Comparison of ENCODE assay signal across 18 cellular contexts in the genomic region with DNA sequence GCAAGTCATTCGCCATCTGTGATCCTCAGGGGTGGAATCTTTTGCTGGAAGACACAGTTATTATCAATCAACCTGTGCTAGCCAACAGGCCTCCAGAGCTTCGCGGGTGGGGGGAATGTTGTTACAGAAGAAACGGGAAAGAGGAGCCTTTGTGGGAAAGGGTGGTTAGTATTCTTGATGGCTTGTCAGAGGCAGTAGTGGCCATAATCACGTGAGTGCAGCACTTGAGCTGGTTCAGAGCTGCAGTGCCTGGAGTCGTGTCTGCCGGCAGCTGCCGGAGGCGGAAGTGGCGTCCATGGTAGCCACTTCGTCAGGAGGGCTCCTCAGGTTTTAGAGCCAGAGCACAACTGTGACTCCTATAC.
DNase-seq lines count a peak whose midpoint lies in the region; ATAC-seq, FAIRE-seq and TF ChIP-seq lines count a peak whose summit lies in the region.
"Had no signal": no experiment of that assay in that cellular context is flagged by ENCODE, and none has a peak within 500 bp of the region (broad histone marks: within the 10 kb centered on the region; RNA-seq: fewer than 3 reads in every experiment).

No MANE protein-coding gene starts in this region.

- ATAC-seq in HepG2 (peak; percentile 53), right lobe of liver (no peak)
- ATAC-seq: CD8-positive, alpha-beta T cell; foreskin keratinocyte; stimulated activated naive CD8-positive, alpha-beta T cell treated with anti-CD3 and anti-CD28 coated beads, Interleukin-15, amount 100 ng/mL, for 72 hours had no signal

- H3K27ac ChIP-seq in HepG2 (ENCODE audit: extremely low read length, insufficient read depth, low read length) (no peak overlapping the region), right lobe of liver (no peak overlapping the region), dorsolateral prefrontal cortex (peak overlapping the region in 17 of 59 donors; percentile 2 to 63 (median 26)), parathyroid adenoma (peak overlapping the region; percentile 95), OCI-LY7 (ENCODE audit: low read depth, low read length, poor library complexity, severe bottlenecking) (no peak overlapping the region)
- H3K27ac ChIP-seq: foreskin keratinocyte, ovary had no signal

- DNase-seq in HepG2 (ENCODE audit: low spot score) (no peak), right lobe of liver (no peak), dorsolateral prefrontal cortex (peak in 7 of 10 donors; percentile 4 to 55 (median 34)), OCI-LY7 (ENCODE audit: low spot score) (no peak), SHP77 treated with DMSO at 0.1 percent for 48 hours (lab: John Stamatoyannopoulos, UW) (no peak), GM10248 (ENCODE audit: extremely low spot score) (no peak)
- no peak for DNase-seq in activated T-helper 1 cell treated with anti-CD3 and anti-CD28 coated beads, Interleukin-12 subunit alpha, Interleukin-12 subunit beta, Interleukin-2, Interleukin-4 antibody, amounts not matched to agents 30 ng/mL and 10 ng/mL and 1 ng/mL, durations not matched to agents 14 hours and 24 hours and 36 hours (ENCODE audit: low spot score)
- DNase-seq: activated T-cell treated with anti-CD3 and anti-CD28 coated beads, Interleukin-2, amount 50 U/mL, for 1 hour; CD8-positive, alpha-beta T cell; EL; foreskin keratinocyte; NCI-H1092 treated with DMSO at 0.1 percent for 48 hours; NCI-H524 treated with DMSO at 0.1 percent for 48 hours; ovary; stimulated activated naive CD8-positive, alpha-beta T cell treated with anti-CD3 and anti-CD28 coated beads, Interleukin-15, amount 100 ng/mL, for 72 hours had no signal

- no peak for TF ChIP-seq CTCF in HepG2 (CRISPR knock-in tag; IDR thresholded peaks at IDR 0.05)
- TF ChIP-seq CTCF in right lobe of liver (IDR thresholded peaks at IDR 0.05), result no peak
- TF ChIP-seq CTCF in dorsolateral prefrontal cortex (IDR thresholded peaks at IDR 0.05 in 54 of 56, conservative IDR thresholded peaks at IDR 0.05 in 2 of 56; ENCODE audit: low read depth in 1 of 56, partially characterized antibody in 56 of 56), result no peak
- TF ChIP-seq CTCF in parathyroid adenoma (IDR thresholded peaks at IDR 0.05), result no peak
- TF ChIP-seq CTCF in OCI-LY7 (conservative IDR thresholded peaks at IDR 0.05; ENCODE audit: low read length), result no peak
- TF ChIP-seq CTCF in GM10248 (IDR thresholded peaks at IDR 0.05; ENCODE audit: control extremely low read depth, extremely low read depth, low read depth, missing control alignments), result no peak

- POLR2A ChIA-PET in HepG2 (lab: Yijun Ruan, JAX) (no interaction called here), OCI-LY7 (lab: Charles Lee) (no interaction called here), GM10248 (lab: Yijun Ruan, JAX) (no interaction called here)

- no peak overlapping the region for H3K4me3 Mint-ChIP-seq in activated T-helper 1 cell treated with anti-CD3 and anti-CD28 coated beads, Interleukin-12 subunit alpha, Interleukin-12 subunit beta, Interleukin-2, Interleukin-4 antibody, amounts not matched to agents 30 ng/mL and 10 ng/mL and 1 ng/mL, durations not matched to agents 14 hours and 24 hours and 36 hours
- H3K4me3 Mint-ChIP-seq: activated naive CD8-positive, alpha-beta T cell; CD8-positive, alpha-beta T cell; stimulated activated naive CD8-positive, alpha-beta T cell treated with anti-CD3 and anti-CD28 coated beads, Interleukin-15, amount 100 ng/mL, for 72 hours had no signal

- H2AFZ ChIP-seq in HepG2 (ENCODE audit: low read length), result no peak overlapping the region
- H2AFZ ChIP-seq in parathyroid adenoma, result peak overlapping the region; percentile 86
- H2AFZ ChIP-seq in OCI-LY7 (ENCODE audit: low read length), result no peak overlapping the region

- H3K36me3 ChIP-seq in HepG2 (replicated peaks in 1 of 2; ENCODE audit: control insufficient read depth in 1 of 2, insufficient read depth in 2 of 2, low read length in 2 of 2) (no peaks in the 10 kb centered on the region), right lobe of liver (no peaks in the 10 kb centered on the region), parathyroid adenoma (ENCODE audit: control insufficient read depth, insufficient read depth, low read length) (no peaks in the 10 kb centered on the region), OCI-LY7 (ENCODE audit: insufficient read depth, low read length) (no peaks in the 10 kb centered on the region)
- H3K36me3 ChIP-seq: ovary had no signal

- in situ Hi-C loops in HepG2 (cut with HindIII; ENCODE audit: extremely low pct_ligation_motif_present, low pct_unique_long_range_greater_than_20kb), result no loop called here

- no peaks in the 10 kb centered on the region for H3K9me2 ChIP-seq in OCI-LY7 (ENCODE audit: insufficient read depth, low read length)

- BruUV-seq in HepG2 (replicated peaks; lab: Mats Ljungman, UMichigan) (no TSS peak), OCI-LY7 (replicated peaks; lab: Mats Ljungman, UMichigan) (no TSS peak)

- CTCF ChIA-PET in HepG2 (lab: Yijun Ruan, JAX; ENCODE audit: low intra/inter-chr PET ratio, low total read pairs) (no interaction called here), OCI-LY7 (lab: Charles Lee; ENCODE audit: unreplicated experiment) (no interaction called here), GM10248 (lab: Yijun Ruan, JAX) (no interaction called here)

- no peak for TF ChIP-seq RAD21 in HepG2 (CRISPR knock-in tag; IDR thresholded peaks at IDR 0.05)

- H3K9ac ChIP-seq in HepG2 (ENCODE audit: insufficient read depth, low read depth, low read length), result no peak overlapping the region
- H3K9ac ChIP-seq in parathyroid adenoma, result no peak overlapping the region

- H3K27me3 ChIP-seq in HepG2 (ENCODE audit: control insufficient read depth in 1 of 2, insufficient read depth in 2 of 2, low read length in 2 of 2), result no peaks in the 10 kb centered on the region
- no peaks in the 10 kb centered on the region for H3K27me3 ChIP-seq in right lobe of liver
- H3K27me3 ChIP-seq in dorsolateral prefrontal cortex, result no peaks in the 10 kb centered on the region
- H3K27me3 ChIP-seq in parathyroid adenoma (ENCODE audit: control insufficient read depth, insufficient read depth, low read length), result no peaks in the 10 kb centered on the region
- H3K27me3 ChIP-seq: foreskin keratinocyte, ovary had no signal

- no peaks in the 10 kb centered on the region for H3K9me3 Mint-ChIP-seq in activated T-helper 1 cell treated with anti-CD3 and anti-CD28 coated beads, Interleukin-12 subunit alpha, Interleukin-12 subunit beta, Interleukin-2, Interleukin-4 antibody, amounts not matched to agents 30 ng/mL and 10 ng/mL and 1 ng/mL, durations not matched to agents 14 hours and 24 hours and 36 hours
- H3K9me3 Mint-ChIP-seq: CD8-positive, alpha-beta T cell; stimulated activated naive CD8-positive, alpha-beta T cell treated with anti-CD3 and anti-CD28 coated beads, Interleukin-15, amount 100 ng/mL, for 72 hours had no signal

- no peak overlapping the region for H3K27ac Mint-ChIP-seq in activated T-helper 1 cell treated with anti-CD3 and anti-CD28 coated beads, Interleukin-12 subunit alpha, Interleukin-12 subunit beta, Interleukin-2, Interleukin-4 antibody, amounts not matched to agents 30 ng/mL and 10 ng/mL and 1 ng/mL, durations not matched to agents 14 hours and 24 hours and 36 hours
- H3K27ac Mint-ChIP-seq: activated naive CD8-positive, alpha-beta T cell; CD8-positive, alpha-beta T cell; stimulated activated naive CD8-positive, alpha-beta T cell treated with anti-CD3 and anti-CD28 coated beads, Interleukin-15, amount 100 ng/mL, for 72 hours had no signal

- no peaks in the 10 kb centered on the region for H3K4me1 ChIP-seq in HepG2 (ENCODE audit: insufficient read depth, low read length)
- H3K4me1 ChIP-seq in right lobe of liver, result no peaks in the 10 kb centered on the region
- peaks cover 15% of the 10 kb centered on the region for H3K4me1 ChIP-seq in parathyroid adenoma
- H3K4me1 ChIP-seq in OCI-LY7 (ENCODE audit: insufficient read depth, low read length, poor library complexity, severe bottlenecking), result peaks cover 12% of the 10 kb centered on the region
- H3K4me1 ChIP-seq: foreskin keratinocyte had no signal

- intact Hi-C loops in HepG2 (cut with micrococcal nuclease; ENCODE audit: unreplicated experiment), result no loop called here
- intact Hi-C loops in right lobe of liver (cut with DNase I), result no loop called here
- intact Hi-C loops in dorsolateral prefrontal cortex (cut with DNase I), result no loop called here
- intact Hi-C loops in OCI-LY7 (cut with micrococcal nuclease; ENCODE audit: unreplicated experiment), result no loop called here
- intact Hi-C loops in activated T-helper 1 cell treated with anti-CD3 and anti-CD28 coated beads, Interleukin-12 subunit alpha, Interleukin-12 subunit beta, Interleukin-2, Interleukin-4 antibody, amounts not matched to agents 30 ng/mL and 10 ng/mL and 1 ng/mL, durations not matched to agents 14 hours and 24 hours and 36 hours (cut with micrococcal nuclease), result loop anchor here (10.0 kb wide), 1 partner anchor 555 kb away; the partner anchor contains the start of gene ACADM

- H3K9me3 ChIP-seq in HepG2 (ENCODE audit: low read length), result no peaks in the 10 kb centered on the region
- H3K9me3 ChIP-seq in right lobe of liver, result no peaks in the 10 kb centered on the region
- H3K9me3 ChIP-seq in parathyroid adenoma (ENCODE audit: control insufficient read depth, low read length), result no peaks in the 10 kb centered on the region
- H3K9me3 ChIP-seq in OCI-LY7 (ENCODE audit: low read length), result no peaks in the 10 kb centered on the region
- H3K9me3 ChIP-seq: ovary had no signal

- H4K20me1 ChIP-seq in HepG2 (ENCODE audit: insufficient read depth, low read length) (no peaks in the 10 kb centered on the region), OCI-LY7 (ENCODE audit: insufficient read depth, low read length) (no peaks in the 10 kb centered on the region)

- H3K4me2 ChIP-seq in HepG2 (ENCODE audit: low read depth, low read length), result peak overlapping the region; percentile 32
- peak overlapping the region; percentile 63 for H3K4me2 ChIP-seq in parathyroid adenoma (ENCODE audit: low read length)
- H3K4me2 ChIP-seq in OCI-LY7 (ENCODE audit: low read length), result no peak overlapping the region

- peaks cover 4% of the 10 kb centered on the region for H3K4me1 Mint-ChIP-seq in activated T-helper 1 cell treated with anti-CD3 and anti-CD28 coated beads, Interleukin-12 subunit alpha, Interleukin-12 subunit beta, Interleukin-2, Interleukin-4 antibody, amounts not matched to agents 30 ng/mL and 10 ng/mL and 1 ng/mL, durations not matched to agents 14 hours and 24 hours and 36 hours (ENCODE audit: low read depth)
- H3K4me1 Mint-ChIP-seq: stimulated activated naive CD8-positive, alpha-beta T cell treated with anti-CD3 and anti-CD28 coated beads, Interleukin-15, amount 100 ng/mL, for 72 hours had no signal

- TF ChIP-seq POLR2A in HepG2 (IDR thresholded peaks at IDR 0.05; ENCODE audit: insufficient read depth in 1 of 2, low read depth in 2 of 2, low read length in 2 of 2), result no peak
- TF ChIP-seq POLR2A in right lobe of liver (IDR thresholded peaks at IDR 0.05), result no peak

- H3K36me3 Mint-ChIP-seq in activated T-helper 1 cell treated with anti-CD3 and anti-CD28 coated beads, Interleukin-12 subunit alpha, Interleukin-12 subunit beta, Interleukin-2, Interleukin-4 antibody, amounts not matched to agents 30 ng/mL and 10 ng/mL and 1 ng/mL, durations not matched to agents 14 hours and 24 hours and 36 hours (ENCODE audit: low read depth), result no peaks in the 10 kb centered on the region
- H3K36me3 Mint-ChIP-seq: CD8-positive, alpha-beta T cell had no signal

- H3K4me3 ChIP-seq in HepG2 (replicated peaks in 1 of 3; ENCODE audit: insufficient read depth in 1 of 3, low read depth in 2 of 3, low read length in 3 of 3) (peak overlapping the region in 1 of 3 experiments; percentile 5; a peak in 1 of 6 replicates), right lobe of liver (no peak overlapping the region), dorsolateral prefrontal cortex (peak overlapping the region in 24 of 59 donors; percentile 1 to 43 (median 28)), parathyroid adenoma (ENCODE audit: low read depth, low read length) (peak overlapping the region; percentile 33), OCI-LY7 (ENCODE audit: low read depth, low read length, poor library complexity, severe bottlenecking) (no peak overlapping the region)
- H3K4me3 ChIP-seq: ovary had no signal

- H3K79me2 ChIP-seq in HepG2 (ENCODE audit: insufficient read depth, low read length), result no peaks in the 10 kb centered on the region
- H3K79me2 ChIP-seq in parathyroid adenoma, result no peaks in the 10 kb centered on the region
- no peaks in the 10 kb centered on the region for H3K79me2 ChIP-seq in OCI-LY7 (ENCODE audit: insufficient read depth, low read depth, low read length)

- TF ChIP-seq EP300 in HepG2 (IDR thresholded peaks at IDR 0.05; ENCODE audit: low read depth in 2 of 2, low read length in 2 of 2), result no peak
- no peak for TF ChIP-seq EP300 in HepG2 (CRISPR knock-in tag; IDR thresholded peaks at IDR 0.05; ENCODE audit: borderline replicate concordance)

- H3K27me3 Mint-ChIP-seq in activated T-helper 1 cell treated with anti-CD3 and anti-CD28 coated beads, Interleukin-12 subunit alpha, Interleukin-12 subunit beta, Interleukin-2, Interleukin-4 antibody, amounts not matched to agents 30 ng/mL and 10 ng/mL and 1 ng/mL, durations not matched to agents 14 hours and 24 hours and 36 hours (ENCODE audit: insufficient read depth), result peaks cover 1% of the 10 kb centered on the region
- H3K27me3 Mint-ChIP-seq: activated naive CD8-positive, alpha-beta T cell; stimulated activated naive CD8-positive, alpha-beta T cell treated with anti-CD3 and anti-CD28 coated beads, Interleukin-15, amount 100 ng/mL, for 72 hours had no signal

- FAIRE-seq in HepG2 (lab: Jason Lieb, UNC), result no peak
- FAIRE-seq: GM12891 had no signal

- 21% methylated on average over 6 of the region's 11 CpGs for WGBS in HepG2 (ENCODE audit: low lambda C conversion rate)
- WGBS in right lobe of liver (ENCODE audit: insufficient coverage, low coverage, low lambda C conversion rate, missing lambda C conversion rate), result 72% methylated on average over 8 of the region's 11 CpGs

Comparison
In these comparisons a context has a peak if more than half of its experiments do, and no peak if none do; other contexts are left out.
1. DNase-seq: peak in dorsolateral prefrontal cortex (7 of 10); none in HepG2 (single experiment), right lobe of liver (0 of 3), OCI-LY7 (single experiment), SHP77 treated with DMSO at 0.1 percent for 48 hours (single experiment), GM10248 (single experiment) and activated T-helper 1 cell treated with anti-CD3 and anti-CD28 coated beads, Interleukin-12 subunit alpha, Interleukin-12 subunit beta, Interleukin-2, Interleukin-4 antibody, amounts not matched to agents 30 ng/mL and 10 ng/mL and 1 ng/mL, durations not matched to agents 14 hours and 24 hours and 36 hours (single experiment).